Comparison of ENCODE assay signal across 22 cellular contexts in the genomic region with DNA sequence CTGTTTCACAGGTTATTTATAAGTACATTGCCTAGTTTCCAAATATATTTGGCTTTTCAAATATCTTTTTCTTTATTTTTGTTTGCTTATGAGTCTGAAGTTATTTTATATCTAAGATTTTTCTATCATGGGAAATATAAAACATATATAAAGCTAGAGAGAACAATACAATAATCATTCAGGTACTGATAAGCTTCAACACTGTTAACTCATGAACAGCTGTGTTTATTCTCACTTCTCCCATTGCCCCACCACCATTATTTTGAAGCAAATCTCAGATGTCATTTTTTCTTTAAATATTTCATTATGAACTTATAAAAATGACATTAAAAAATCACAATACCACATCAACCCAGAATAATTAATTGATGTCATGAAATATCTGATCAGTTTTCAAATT.
"Had no signal": no experiment of that assay in that cellular context is flagged by ENCODE, and none has a peak within 500 bp of the region (broad histone marks: within the 10 kb centered on the region; RNA-seq: fewer than 3 reads in every experiment).

No MANE protein-coding gene starts in this region.

- H3K4me1 ChIP-seq: esophagus muscularis mucosa, foreskin keratinocyte, heart right ventricle, left lung, lower lobe of right lung had no signal

- H3K4me3 ChIP-seq: coronary artery, dorsolateral prefrontal cortex, esophagus muscularis mucosa, heart right ventricle, left lung, lower lobe of right lung, mucosa of descending colon had no signal

- DNase-seq: dermis blood vessel endothelial cell; dorsolateral prefrontal cortex; effector CD4-positive, alpha-beta T cell; effector memory CD4-positive, alpha-beta T cell; foreskin keratinocyte; glutamatergic neuron; heart right ventricle; hippocampal formation; left cardiac atrium; left lung; left ventricle myocardium superior; lower lobe of right lung; mesenchymal stem cell; mucosa of descending colon; naive B cell had no signal

- H3K36me3 ChIP-seq: heart right ventricle, left lung, lower lobe of right lung had no signal

- H3K27me3 ChIP-seq: dorsolateral prefrontal cortex, esophagus muscularis mucosa, foreskin keratinocyte, heart right ventricle, left lung had no signal

- H3K27ac ChIP-seq: coronary artery, dorsolateral prefrontal cortex, esophagus muscularis mucosa, foreskin keratinocyte, heart right ventricle, left lung, lower lobe of right lung had no signal

- ATAC-seq: foreskin keratinocyte, heart right ventricle, left cardiac atrium, left lung, left ventricle myocardium superior, lower lobe of right lung, mucosa of descending colon had no signal

- FAIRE-seq: colon, endothelial cell of umbilical vein, frontal cortex, islet of Langerhans, keratinocyte had no signal

- H3K9me3 ChIP-seq: esophagus muscularis mucosa, left lung, lower lobe of right lung, mucosa of descending colon had no signal
